Comparison of ENCODE assay signal across 19 cellular contexts in the genomic region with DNA sequence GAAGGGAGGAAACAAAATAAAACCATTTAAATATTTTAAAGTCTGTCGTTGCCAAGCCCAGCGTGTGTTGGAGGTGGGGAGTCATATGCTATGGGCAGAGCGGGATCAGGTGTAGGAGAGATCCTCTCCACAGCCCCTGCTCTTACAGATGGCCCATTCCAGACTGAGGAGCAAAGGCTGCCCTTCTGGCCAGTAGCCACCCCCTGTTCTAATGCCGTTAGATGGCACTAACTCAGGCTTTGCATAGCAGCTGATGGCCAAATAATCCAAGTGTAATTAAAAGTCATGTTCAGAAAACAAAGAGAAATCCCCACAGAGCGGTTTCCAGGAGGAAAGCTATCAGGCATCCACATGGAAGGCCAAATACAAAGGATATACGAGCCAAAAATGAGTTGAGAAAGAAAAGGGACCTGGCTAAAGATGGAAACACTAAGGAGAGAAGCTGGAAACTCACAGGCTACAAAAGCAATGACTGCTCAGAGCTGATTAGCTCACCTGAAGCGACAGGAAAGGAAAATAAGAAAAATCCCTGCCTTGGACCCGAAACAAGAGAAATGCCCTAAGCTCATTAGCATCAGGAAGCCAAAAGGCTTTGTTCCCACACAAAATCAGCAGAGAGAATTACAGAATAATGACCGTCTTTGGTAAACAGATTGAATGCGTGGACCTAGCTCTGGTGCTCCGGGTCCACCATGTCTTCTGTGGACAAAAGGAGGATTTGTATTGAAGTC.
DNase-seq lines count a peak whose midpoint lies in the region; ATAC-seq and TF ChIP-seq lines count a peak whose summit lies in the region.
"Had no signal": no experiment of that assay in that cellular context is flagged by ENCODE, and none has a peak within 500 bp of the region (broad histone marks: within the 10 kb centered on the region; RNA-seq: fewer than 3 reads in every experiment).

No MANE protein-coding gene starts in this region.

- H3K27ac Mint-ChIP-seq in endothelial cell (ENCODE audit: unreplicated experiment) = peak overlapping the region; percentile 8

- WGBS in suprapubic skin = 81% methylated on average over 11 of the region's 11 CpGs

- peaks cover 10% of the 10 kb centered on the region for H3K4me1 Mint-ChIP-seq in endothelial cell (ENCODE audit: unreplicated experiment)

- H3K27me3 Mint-ChIP-seq in endothelial cell (ENCODE audit: unreplicated experiment) = no peaks in the 10 kb centered on the region

- no peaks in the 10 kb centered on the region for H3K9me3 Mint-ChIP-seq in endothelial cell (ENCODE audit: unreplicated experiment)

- no peaks in the 10 kb centered on the region for H3K4me1 ChIP-seq in suprapubic skin
- H3K4me1 ChIP-seq: BLaER1 treated with 17β-estradiol and CSF1 and Interleukin-3, amounts not matched to agents 10 nM and 100 nM had no signal

- H3K36me3 ChIP-seq in WERI-Rb-1 (no peaks in the 10 kb centered on the region), suprapubic skin (no peaks in the 10 kb centered on the region)
- H3K36me3 ChIP-seq: BLaER1 treated with 17β-estradiol and CSF1 and Interleukin-3, amounts not matched to agents 10 nM and 100 nM had no signal

- DNase-seq in NCI-H82 (lab: John Stamatoyannopoulos, UW) (peak; percentile 56), NCI-H82 treated with DMSO at 0.1 percent for 48 hours (lab: John Stamatoyannopoulos, UW; ENCODE audit: unreplicated experiment) (no peak), WERI-Rb-1 (peak; percentile 55), endothelial cell (ENCODE audit: low spot score) (no peak), retinal pigment epithelial cell (ENCODE audit: low read depth) (no peak), suprapubic skin (ENCODE audit: low spot score in 2 of 2) (no peak), ACHN (no peak)
- DNase-seq: 8988T; DND-41; GDM1; H7; NCI-H1417; NCI-H2029; NCI-H2171; NK-92 treated with Interleukin-12 subunit alpha and Interleukin-12 subunit beta, amount 100 ng/mL, for 24 hours; SHP77 treated with DMSO at 0.1 percent for 48 hours had no signal

- TF ChIP-seq POLR2A in suprapubic skin (IDR thresholded peaks at IDR 0.05) = no peak

- TF ChIP-seq CTCF in WERI-Rb-1 (IDR thresholded peaks at IDR 0.05; ENCODE audit: low read depth, low read length) = no peak
- no peak for TF ChIP-seq CTCF in endothelial cell (IDR thresholded peaks at IDR 0.05; ENCODE audit: unreplicated experiment)
- no peak for TF ChIP-seq CTCF in retinal pigment epithelial cell (conservative IDR thresholded peaks at IDR 0.05; ENCODE audit: low read depth, low read length)
- TF ChIP-seq CTCF in suprapubic skin (IDR thresholded peaks at IDR 0.05) = no peak

- H3K27ac ChIP-seq in WERI-Rb-1 (peak overlapping the region; percentile 18; the same call in 1 of the 2 replicates), suprapubic skin (no peak overlapping the region)
- H3K27ac ChIP-seq: BLaER1 treated with 17β-estradiol and CSF1 and Interleukin-3, amounts not matched to agents 10 nM and 100 nM; HL-60 had no signal

- H3K27me3 ChIP-seq in WERI-Rb-1 (ENCODE audit: insufficient read depth, low read depth, severe bottlenecking) = no peaks in the 10 kb centered on the region
- H3K27me3 ChIP-seq in suprapubic skin = no peaks in the 10 kb centered on the region
- H3K27me3 ChIP-seq: BLaER1 treated with 17β-estradiol and CSF1 and Interleukin-3, amounts not matched to agents 10 nM and 100 nM had no signal

- H3K4me3 ChIP-seq in WERI-Rb-1 (ENCODE audit: low read depth, low read length) (no peak overlapping the region), retinal pigment epithelial cell (ENCODE audit: low read length) (peak overlapping the region; percentile 25), suprapubic skin (no peak overlapping the region)
- H3K4me3 ChIP-seq: BLaER1 treated with 17β-estradiol and CSF1 and Interleukin-3, amounts not matched to agents 10 nM and 100 nM had no signal

- no peak for ATAC-seq in HG02798 (IDR thresholded peaks at IDR 0.05; ENCODE audit: poor library complexity, unreplicated experiment)

- H3K9me3 ChIP-seq in WERI-Rb-1 (ENCODE audit: severe bottlenecking) (no peaks in the 10 kb centered on the region), suprapubic skin (no peaks in the 10 kb centered on the region)
- H3K9me3 ChIP-seq: BLaER1 treated with 17β-estradiol and CSF1 and Interleukin-3, amounts not matched to agents 10 nM and 100 nM had no signal

- H3K36me3 Mint-ChIP-seq in endothelial cell (ENCODE audit: low read depth, unreplicated experiment) = no peaks in the 10 kb centered on the region

- TF ChIP-seq EP300 in suprapubic skin (IDR thresholded peaks at IDR 0.05) = no peak

- H3K4me3 Mint-ChIP-seq in endothelial cell (ENCODE audit: unreplicated experiment) = no peak overlapping the region

- in situ Hi-C loops in ACHN (cut with HindIII; ENCODE audit: low pct_ligation_motif_present, low pct_unique_long_range_greater_than_20kb, low sequenced_read_pairs) = no loop called here

Comparison
In these comparisons a context has a peak if more than half of its experiments do, and no peak if none do; other contexts are left out.
1. DNase-seq: peak in NCI-H82 (single experiment) and WERI-Rb-1 (single experiment); none in NCI-H82 treated with DMSO at 0.1 percent for 48 hours (single experiment), endothelial cell (single experiment), retinal pigment epithelial cell (single experiment), suprapubic skin (0 of 2) and ACHN (single experiment).